ENCODE assay signal across 8 cellular contexts in the genomic region with DNA sequence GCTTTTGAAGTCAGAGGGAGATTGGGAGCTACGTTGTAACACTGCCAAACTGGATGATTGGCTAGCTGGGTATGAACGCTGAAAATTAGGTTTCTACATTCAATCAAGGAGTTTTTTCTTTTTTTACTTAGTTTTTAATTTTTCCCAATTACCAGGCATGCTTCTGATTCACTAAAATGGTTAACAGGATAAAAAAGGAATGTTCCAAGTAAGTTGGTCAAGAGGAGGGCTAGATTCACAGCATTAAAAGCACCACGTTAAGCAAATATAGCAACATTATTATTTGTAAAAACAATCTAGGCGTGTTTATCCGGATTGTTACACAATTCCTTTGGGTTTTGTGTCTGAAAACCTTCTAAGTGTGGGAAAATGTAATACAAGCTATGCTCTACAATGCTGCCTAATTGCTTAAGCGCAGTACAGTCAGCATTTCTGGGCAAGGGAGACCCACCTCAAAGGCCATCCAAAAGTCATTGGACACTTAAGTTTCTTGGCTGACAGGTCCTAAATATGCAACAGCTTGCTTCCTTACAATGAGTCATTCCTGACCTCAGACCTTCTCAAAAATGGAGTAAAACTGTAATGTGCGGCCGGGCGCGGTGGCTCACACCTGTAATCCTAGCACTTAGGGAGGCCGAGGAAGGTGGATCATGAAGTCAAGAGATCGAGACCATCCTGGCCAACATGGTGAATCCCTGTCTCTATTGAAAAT. TPM values are rescaled to one million over a fixed set of nuclear protein-coding genes. Genes with fewer than 3 reads are reported as not detected.
A peak's percentile ranks its signal among the peaks of the same experiment; 100 is the strongest.
DNase-seq lines count a peak whose midpoint lies in the region; ATAC-seq, FAIRE-seq and TF ChIP-seq lines count a peak whose summit lies in the region.

No MANE protein-coding gene starts in this region.

- H3K27me3 ChIP-seq in HL-60 (ENCODE audit: insufficient read depth, poor library complexity, severe bottlenecking) = no peaks in the 10 kb centered on the region
- H3K27me3 ChIP-seq in pancreas = no peaks in the 10 kb centered on the region

- TF ChIP-seq CTCF in 22Rv1 (IDR thresholded peaks at IDR 0.05) (no peak), HL-60 (IDR thresholded peaks at IDR 0.05; ENCODE audit: insufficient read depth, low read length) (no peak), fibroblast of mammary gland (conservative IDR thresholded peaks at IDR 0.05; ENCODE audit: control insufficient read depth, insufficient read depth, low read depth, low read length) (no peak), pancreas (IDR thresholded peaks at IDR 0.05) (no peak)

- H3K36me3 Mint-ChIP-seq in activated CD4-positive, alpha-beta memory T cell treated with anti-CD3 and anti-CD28 coated beads, Interleukin-2, amount 10 ng/mL, durations not matched to agents 7 days and 5 days (ENCODE audit: low read depth) = peaks cover 57% of the 10 kb centered on the region

- peaks cover 0 to 35% (median 23%) of the 10 kb centered on the region in 3 donors for H3K36me3 ChIP-seq in pancreas

- H3K27ac ChIP-seq in 22Rv1 (peak overlapping the region; percentile 99), HL-60 (replicated peaks) (peak overlapping the region; percentile 93), pancreas (peak overlapping the region in 3 of 4 donors; percentile 75 to 85 (median 81))

- no peak for FAIRE-seq in pancreas (lab: Jason Lieb, UNC)

- H3K4me1 ChIP-seq in pancreas = peaks cover 13 to 22% (median 17%) of the 10 kb centered on the region in 3 donors

- peak overlapping the region; percentile 100 for H3K27ac Mint-ChIP-seq in activated CD4-positive, alpha-beta memory T cell treated with anti-CD3 and anti-CD28 coated beads, Interleukin-2, amount 10 ng/mL, durations not matched to agents 7 days and 5 days

- peaks cover 57% of the 10 kb centered on the region for H3K4me1 Mint-ChIP-seq in activated CD4-positive, alpha-beta memory T cell treated with anti-CD3 and anti-CD28 coated beads, Interleukin-2, amount 10 ng/mL, durations not matched to agents 7 days and 5 days

- CTCF ChIA-PET in activated CD4-positive, alpha-beta memory T cell treated with anti-CD3 and anti-CD28 coated beads, Interleukin-2, amount 10 ng/mL, durations not matched to agents 7 days and 5 days (lab: Charles Lee) = interaction anchor here (0.9 to 7.0 kb wide), 6 partner anchors 53 to 113 kb away, joined by 3 to 103 read pairs (median 12); a partner anchor contains a TSS

- ATAC-seq in pancreas (peak in 1 of 4 donors; percentile 7), GM21717 (IDR thresholded peaks at IDR 0.05; ENCODE audit: unreplicated experiment) (no peak)

- no peaks in the 10 kb centered on the region for H3K9me3 ChIP-seq in pancreas

- peak overlapping the region; percentile 97 for H3K4me3 Mint-ChIP-seq in activated CD4-positive, alpha-beta memory T cell treated with anti-CD3 and anti-CD28 coated beads, Interleukin-2, amount 10 ng/mL, durations not matched to agents 7 days and 5 days

- no peaks in the 10 kb centered on the region for H3K27me3 Mint-ChIP-seq in activated CD4-positive, alpha-beta memory T cell treated with anti-CD3 and anti-CD28 coated beads, Interleukin-2, amount 10 ng/mL, durations not matched to agents 7 days and 5 days

- H3K4me3 ChIP-seq in HL-60 (replicated peaks; ENCODE audit: insufficient read depth, low read length) (peak overlapping the region; percentile 67), fibroblast of mammary gland (ENCODE audit: control insufficient read depth, low read depth, low read length) (peak overlapping the region; percentile 100), pancreas (peak overlapping the region; percentile 85 to 97 (median 96))

- 12 to 16% methylated on average over 12 of the region's 12 CpGs for WGBS in pancreas, 2 donors

- intact Hi-C loops in pancreas (cut with DNase I) = no loop called here

- DNase-seq in HL-60 (ENCODE audit: low read depth in 1 of 2, low spot score in 1 of 2) (peak in 1 of 2 experiments; percentile 30), fibroblast of mammary gland (ENCODE audit: low read depth) (peak; percentile 97), pancreas (peak in 1 of 6 donors; percentile 52), NCI-H748 treated with DMSO at 0.1 percent for 48 hours (lab: John Stamatoyannopoulos, UW) (no peak), NCI-H146 treated with DMSO at 0.1 percent for 48 hours (lab: John Stamatoyannopoulos, UW; ENCODE audit: unreplicated experiment) (no peak)
- peak; percentile 59 for DNase-seq in activated CD4-positive, alpha-beta memory T cell treated with anti-CD3 and anti-CD28 coated beads, Interleukin-2, amount 10 ng/mL, durations not matched to agents 7 days and 5 days

- POLR2A ChIA-PET in activated CD4-positive, alpha-beta memory T cell treated with anti-CD3 and anti-CD28 coated beads, Interleukin-2, amount 10 ng/mL, durations not matched to agents 7 days and 5 days (lab: Charles Lee) = interaction anchor here (0.8 to 14.8 kb wide), 18 partner anchors 9 to 210 kb away, joined by 3 to 349 read pairs (median 16); a partner anchor contains a TSS

- H3K9me3 Mint-ChIP-seq in activated CD4-positive, alpha-beta memory T cell treated with anti-CD3 and anti-CD28 coated beads, Interleukin-2, amount 10 ng/mL, durations not matched to agents 7 days and 5 days = no peaks in the 10 kb centered on the region

RNA-seq across cellular contexts. Expression of a gene that starts 1.2 kb away (rescaled TPM):
- 1,000 to 10,000 TPM; 1,823 to 1,853 TPM for total RNA-seq in activated CD4-positive, alpha-beta memory T cell treated with anti-CD3 and anti-CD28 coated beads, Interleukin-2, amount 10 ng/mL, durations not matched to agents 7 days and 5 days
- 1,000 to 10,000 TPM; 1,016 to 2,628 (median 1,602) TPM for total RNA-seq in pancreas
- 1,000 to 10,000 TPM; 1,778 to 1,915 TPM for polyA plus RNA-seq in pancreas

RNA-seq across cellular contexts. Expression of a gene that starts 5.2 kb away (rescaled TPM):
- 10 to 100 TPM; 86.0 to 94.3 TPM for total RNA-seq in activated CD4-positive, alpha-beta memory T cell treated with anti-CD3 and anti-CD28 coated beads, Interleukin-2, amount 10 ng/mL, durations not matched to agents 7 days and 5 days
- total RNA-seq in pancreas = 10 to 100 TPM; 35.3 to 54.1 (median 40.4) TPM
- 10 to 100 TPM; 18.9 to 32.4 TPM for polyA plus RNA-seq in pancreas

Comparison
In these comparisons a context has a peak if more than half of its experiments do, and no peak if none do; other contexts are left out.
1. DNase-seq: peak in activated CD4-positive, alpha-beta memory T cell treated with anti-CD3 and anti-CD28 coated beads, Interleukin-2, amount 10 ng/mL, durations not matched to agents 7 days and 5 days (single experiment) and fibroblast of mammary gland (single experiment); none in NCI-H748 treated with DMSO at 0.1 percent for 48 hours (single experiment) and NCI-H146 treated with DMSO at 0.1 percent for 48 hours (single experiment).
2. Peak in every context shown above with its lines, with median percentiles within 50 percentile points of each other: H3K27ac ChIP-seq and H3K4me3 ChIP-seq.